Comparison of ENCODE assay signal across 8 cellular contexts in genomic region chr13:42333613-42334328, GRCh38.
DNase-seq lines count a peak whose midpoint lies in the region; ATAC-seq, FAIRE-seq and TF ChIP-seq lines count a peak whose summit lies in the region.

No MANE protein-coding gene starts in this region.

- H3K27ac Mint-ChIP-seq in activated CD8-positive, alpha-beta T cell treated with anti-CD3 and anti-CD28 coated beads for 36 hours = peak overlapping the region; percentile 53
- peak overlapping the region in 1 of 6 donors; percentile 45 for H3K27ac Mint-ChIP-seq in immature natural killer cell

- POLR2A ChIA-PET in activated CD8-positive, alpha-beta T cell treated with anti-CD3 and anti-CD28 coated beads for 36 hours (lab: Charles Lee) = interaction anchor here (1.0 to 1.1 kb wide), 2 partner anchors 19 to 22 kb away, joined by 3 to 4 read pairs; no protein-coding TSS in a partner anchor

- no peak for TF ChIP-seq POLR2A in gastroesophageal sphincter (IDR thresholded peaks at IDR 0.05)

- CTCF ChIA-PET in activated CD8-positive, alpha-beta T cell treated with anti-CD3 and anti-CD28 coated beads for 36 hours (lab: Charles Lee) = interaction anchor here (0.6 to 2.1 kb wide), 29 partner anchors 9 to 639 kb away, joined by 3 to 21 read pairs (median 4); no protein-coding TSS in a partner anchor

- TF ChIP-seq EP300 in Ishikawa (IDR thresholded peaks at IDR 0.05; ENCODE audit: borderline replicate concordance) = no peak
- TF ChIP-seq EP300 in gastroesophageal sphincter (IDR thresholded peaks at IDR 0.05) = no peak

- no peaks in the 10 kb centered on the region for H3K9me3 Mint-ChIP-seq in activated CD8-positive, alpha-beta T cell treated with anti-CD3 and anti-CD28 coated beads for 36 hours
- peaks cover 0 to 2% (median 0%) of the 10 kb centered on the region in 6 donors for H3K9me3 Mint-ChIP-seq in immature natural killer cell

- no peaks in the 10 kb centered on the region for H3K4me1 ChIP-seq in gastroesophageal sphincter

- no peak overlapping the region for H3K27ac ChIP-seq in gastroesophageal sphincter

- peak; percentile 52 for TF ChIP-seq CTCF in D721Med (IDR thresholded peaks at IDR 0.05; ENCODE audit: insufficient read depth, missing control alignments)
- peak; percentile 64 for TF ChIP-seq CTCF in activated CD8-positive, alpha-beta T cell treated with anti-CD3 and anti-CD28 coated beads for 36 hours (IDR thresholded peaks at IDR 0.05)
- TF ChIP-seq CTCF in gastroesophageal sphincter (IDR thresholded peaks at IDR 0.05) = no peak

- H3K4me3 ChIP-seq in gastroesophageal sphincter = no peak overlapping the region
- H3K4me3 ChIP-seq in H7 (ENCODE audit: insufficient read depth, low read depth, low read length) = no peak overlapping the region

- DNase-seq in D721Med (ENCODE audit: insufficient read length, low spot score) (no peak), GM19238 (ENCODE audit: insufficient read length, low spot score) (peak; percentile 28), immature natural killer cell (peak in 2 of 3 donors; percentile 12 to 19), H7 (no peak)
- no peak for DNase-seq in activated CD8-positive, alpha-beta T cell treated with anti-CD3 and anti-CD28 coated beads for 36 hours
- DNase-seq in activated naive CD4-positive, alpha-beta T cell (lab: John Stamatoyannopoulos, UW) = no peak

- H3K9me3 ChIP-seq in gastroesophageal sphincter = no peaks in the 10 kb centered on the region

- H3K36me3 ChIP-seq in gastroesophageal sphincter (no peaks in the 10 kb centered on the region), H7 (replicated peaks; ENCODE audit: control insufficient read depth, insufficient read depth, low read length) (no peaks in the 10 kb centered on the region)

- H3K27me3 ChIP-seq in gastroesophageal sphincter (no peaks in the 10 kb centered on the region), H7 (ENCODE audit: control insufficient read depth, insufficient read depth, low read length) (no peaks in the 10 kb centered on the region)

- TF ChIP-seq RAD21 in Ishikawa (IDR thresholded peaks at IDR 0.05; ENCODE audit: low read depth) = peak; percentile 57

- peak; percentile 77 for ATAC-seq in activated CD8-positive, alpha-beta T cell treated with anti-CD3 and anti-CD28 coated beads for 36 hours
- no peak for ATAC-seq in gastroesophageal sphincter

- H3K27me3 Mint-ChIP-seq in activated CD8-positive, alpha-beta T cell treated with anti-CD3 and anti-CD28 coated beads for 36 hours = no peaks in the 10 kb centered on the region
- peaks cover 0 to 7% (median 1%) of the 10 kb centered on the region in 3 donors for H3K27me3 Mint-ChIP-seq in immature natural killer cell (ENCODE audit: low read depth in 3 of 3)

- H3K4me3 Mint-ChIP-seq in activated CD8-positive, alpha-beta T cell treated with anti-CD3 and anti-CD28 coated beads for 36 hours = no peak overlapping the region
- no peak overlapping the region for H3K4me3 Mint-ChIP-seq in immature natural killer cell

- H3K4me1 Mint-ChIP-seq in activated CD8-positive, alpha-beta T cell treated with anti-CD3 and anti-CD28 coated beads for 36 hours (ENCODE audit: low read depth) = peaks cover 60% of the 10 kb centered on the region
- peaks cover 11 to 28% of the 10 kb centered on the region in 2 donors for H3K4me1 Mint-ChIP-seq in immature natural killer cell

- H3K36me3 Mint-ChIP-seq in activated CD8-positive, alpha-beta T cell treated with anti-CD3 and anti-CD28 coated beads for 36 hours (ENCODE audit: low read depth) = peaks cover 11% of the 10 kb centered on the region
- peaks cover 3 to 9% (median 4%) of the 10 kb centered on the region in 3 donors for H3K36me3 Mint-ChIP-seq in immature natural killer cell

- intact Hi-C loops in activated CD8-positive, alpha-beta T cell treated with anti-CD3 and anti-CD28 coated beads for 36 hours (cut with micrococcal nuclease) = loop anchor here (5.0 to 10.0 kb wide), 3 partner anchors 61 to 164 kb away; no protein-coding TSS in a partner anchor

- 33 to 63% methylated on average over 1 to 4 of the region's 12 CpGs for WGBS in gastroesophageal sphincter (ENCODE audit: low coverage in 1 of 2), 2 donors

- FAIRE-seq in D721Med (lab: Jason Lieb, UNC) = no peak

TF ChIP-seq in Ishikawa, 13 proteins besides CTCF, POLR2A, EP300 and RAD21:
- TF ChIP-seq USF1 (IDR thresholded peaks at IDR 0.05) (no peak), YY1 (IDR thresholded peaks at IDR 0.05; ENCODE audit: low read depth) (no peak), CREB1 (IDR thresholded peaks at IDR 0.05; ENCODE audit: low read depth) (no peak), CEBPB (IDR thresholded peaks at IDR 0.05) (no peak), TCF12 (IDR thresholded peaks at IDR 0.05; ENCODE audit: low read depth) (no peak)

Comparison
In these comparisons a context has a peak if more than half of its experiments do, and no peak if none do; other contexts are left out.
1. DNase-seq: peak in GM19238 (single experiment) and immature natural killer cell (2 of 3); none in D721Med (single experiment), activated CD8-positive, alpha-beta T cell treated with anti-CD3 and anti-CD28 coated beads for 36 hours (single experiment), activated naive CD4-positive, alpha-beta T cell (0 of 4) and H7 (single experiment).
2. CTCF ChIP-seq: peak in D721Med (single experiment) and activated CD8-positive, alpha-beta T cell treated with anti-CD3 and anti-CD28 coated beads for 36 hours (single experiment); none in gastroesophageal sphincter (0 of 4).